In the genomic region with DNA sequence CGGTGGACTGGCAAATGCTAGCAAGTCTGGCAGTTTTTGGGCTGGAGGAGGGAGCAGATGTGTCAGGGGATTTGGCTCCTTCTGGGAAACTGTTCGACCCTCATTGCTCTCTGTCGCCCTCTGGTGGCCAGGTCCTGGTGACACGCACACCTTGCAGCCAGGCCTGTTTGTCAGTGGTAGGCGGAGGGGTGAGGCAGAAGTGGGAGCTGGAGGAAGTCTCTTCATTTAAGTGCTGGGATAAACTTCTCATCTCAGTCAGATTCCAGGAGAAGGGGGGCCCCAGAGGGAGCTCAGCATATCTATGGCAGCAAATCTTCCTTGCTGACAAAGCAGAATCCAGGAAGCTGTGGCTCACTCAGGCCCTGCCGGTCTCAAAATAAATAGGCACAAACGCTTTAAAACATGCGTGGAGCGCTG, we compare ENCODE assay signal across 8 cellular contexts.
DNase-seq lines count a peak whose midpoint lies in the region; ATAC-seq, FAIRE-seq and TF ChIP-seq lines count a peak whose summit lies in the region.

No MANE protein-coding gene starts in this region.

- H3K27me3 ChIP-seq in K562 (ENCODE audit: control insufficient read depth in 2 of 2, insufficient read depth in 2 of 2, low read length in 2 of 2): peaks cover 10 to 37% of the 10 kb centered on the region in 2 experiments; a peak in 4 of 5 replicates
- peaks cover 8% of the 10 kb centered on the region for H3K27me3 ChIP-seq in iPS-15b (ENCODE audit: control insufficient read depth, insufficient read depth, low read length)
- H3K27me3 ChIP-seq in spleen (replicated peaks in 1 of 7): peaks cover 0 to 7% (median 0%) of the 10 kb centered on the region in 7 donors

- TF ChIP-seq POLR2A in K562 (conservative IDR thresholded peaks at IDR 0.05): no peak
- no peak for TF ChIP-seq POLR2A in spleen (IDR thresholded peaks at IDR 0.05)

- H3K9ac ChIP-seq in K562 (ENCODE audit: insufficient read depth in 1 of 2, low read depth in 2 of 2, low read length in 2 of 2) (no peak overlapping the region), iPS-15b (ENCODE audit: low read depth, low read length) (no peak overlapping the region)

- in situ Hi-C loops in K562 (cut with MboI): no loop called here

- peak; percentile 68 to 83 for TF ChIP-seq RAD21 in K562 (CRISPR knock-in tag; conservative IDR thresholded peaks at IDR 0.05 in 1 of 2, IDR thresholded peaks at IDR 0.05 in 1 of 2)

- H3K79me2 ChIP-seq in K562 (ENCODE audit: control insufficient read depth, insufficient read depth, low read length): no peaks in the 10 kb centered on the region

- ATAC-seq in HG02678 (IDR thresholded peaks at IDR 0.05; ENCODE audit: unreplicated experiment): peak; percentile 87
- ATAC-seq in K562: peak; percentile 97

- H4K20me1 ChIP-seq in K562 (replicated peaks; ENCODE audit: control insufficient read depth, insufficient read depth, low read length): no peaks in the 10 kb centered on the region

- 11% methylated on average over 9 of the region's 9 CpGs for WGBS in K562 (ENCODE audit: insufficient coverage, low coverage, missing lambda C conversion rate)
- 38 to 44% (median 40%) methylated on average over 9 of the region's 9 CpGs for WGBS in spleen, 5 donors

- no peak overlapping the region for H2AFZ ChIP-seq in K562 (ENCODE audit: low read depth, low read length)

- no peaks in the 10 kb centered on the region for H3K36me3 ChIP-seq in K562 (ENCODE audit: control insufficient read depth, insufficient read depth, low read length)
- H3K36me3 ChIP-seq in iPS-15b (ENCODE audit: control insufficient read depth, insufficient read depth, low read length): no peaks in the 10 kb centered on the region
- H3K36me3 ChIP-seq in spleen: no peaks in the 10 kb centered on the region

- DNase-seq in NCI-H1436 treated with DMSO at 0.1 percent for 48 hours (lab: John Stamatoyannopoulos, UW): peak; percentile 45
- peak; percentile 88 for DNase-seq in T-helper 9 cell
- DNase-seq in K562 (ENCODE audit: extremely low read depth in 1 of 4, low spot score in 3 of 4): peak; percentile 71 to 86 (median 82)
- peak; percentile 94 for DNase-seq in spleen
- DNase-seq in middle frontal gyrus (ENCODE audit: extremely low spot score, low spot score): no peak

- peak; percentile 87 for FAIRE-seq in K562 (lab: Jason Lieb, UNC)

- no peaks in the 10 kb centered on the region for H3K9me3 ChIP-seq in K562 (replicated peaks; ENCODE audit: control insufficient read depth, insufficient read depth, low read depth, low read length)
- no peaks in the 10 kb centered on the region for H3K9me3 ChIP-seq in iPS-15b (ENCODE audit: control insufficient read depth, insufficient read depth, low read length)
- no peaks in the 10 kb centered on the region for H3K9me3 ChIP-seq in spleen

- no peak overlapping the region for H3K4me3 ChIP-seq in K562
- peak overlapping the region; percentile 24 for H3K4me3 ChIP-seq in iPS-15b (ENCODE audit: low read depth, low read length)
- no peak overlapping the region for H3K4me3 ChIP-seq in spleen

- CTCF ChIA-PET in K562 (lab: Yijun Ruan, JAX; ENCODE audit: low intra/inter-chr PET ratio): interaction anchor here (0.6 to 1.8 kb wide), 3 partner anchors 385 to 699 kb away, joined by 4 to 7 read pairs (median 5); no protein-coding TSS in a partner anchor

- H3K4me1 ChIP-seq in K562 (replicated peaks in 1 of 2; ENCODE audit: control insufficient read depth in 2 of 2, insufficient read depth in 2 of 2, low read length in 2 of 2) (no peaks in the 10 kb centered on the region), iPS-15b (ENCODE audit: control insufficient read depth, insufficient read depth, low read length) (peaks cover 8% of the 10 kb centered on the region), spleen (peaks cover 0 to 7% (median 0%) of the 10 kb centered on the region in 6 donors)

- BruUV-seq in K562 (replicated peaks; lab: Mats Ljungman, UMichigan): no TSS peak

- no peak overlapping the region for H3K4me2 ChIP-seq in K562 (ENCODE audit: insufficient read depth, low read length)

- intact Hi-C loops in K562 (cut with micrococcal nuclease): loop anchor here (2.0 to 10.0 kb wide), 4 partner anchors 224 to 981 kb away; no protein-coding TSS in a partner anchor
- intact Hi-C loops in spleen (cut with DNase I; ENCODE audit: low total_unique reads): loop anchor here (10.0 kb wide), 2 partner anchors 484 to 604 kb away; no protein-coding TSS in a partner anchor

- peak; percentile 93 for TF ChIP-seq CTCF in GM12874 (IDR thresholded peaks at IDR 0.05; ENCODE audit: insufficient read depth, low read depth, low read length)
- TF ChIP-seq CTCF in K562 (IDR thresholded peaks at IDR 0.05 in 2 of 3, conservative IDR thresholded peaks at IDR 0.05 in 1 of 3; ENCODE audit: insufficient read depth in 2 of 3, low read depth in 1 of 3, low read length in 3 of 3): peak; percentile 80 to 93 (median 83)
- TF ChIP-seq CTCF in spleen (IDR thresholded peaks at IDR 0.05 in 8 of 11, conservative IDR thresholded peaks at IDR 0.05 in 3 of 11): peak; percentile 62 to 94 (median 89)

- no peak for TF ChIP-seq EP300 in K562 (IDR thresholded peaks at IDR 0.05; ENCODE audit: low read length)

- POLR2A ChIA-PET in K562 (lab: Yijun Ruan, JAX): no interaction called here

- no peaks in the 10 kb centered on the region for H3K9me1 ChIP-seq in K562 (ENCODE audit: control insufficient read depth, insufficient read depth, low read length)

- H3K27ac ChIP-seq in K562 (ENCODE audit: extremely low read depth, low read depth, low read length): no peak overlapping the region
- H3K27ac ChIP-seq in spleen: no peak overlapping the region

TF ChIP-seq in K562, 482 proteins besides CTCF, POLR2A, EP300 and RAD21 (continues in another document):
- TF ChIP-seq, protein P1, sequence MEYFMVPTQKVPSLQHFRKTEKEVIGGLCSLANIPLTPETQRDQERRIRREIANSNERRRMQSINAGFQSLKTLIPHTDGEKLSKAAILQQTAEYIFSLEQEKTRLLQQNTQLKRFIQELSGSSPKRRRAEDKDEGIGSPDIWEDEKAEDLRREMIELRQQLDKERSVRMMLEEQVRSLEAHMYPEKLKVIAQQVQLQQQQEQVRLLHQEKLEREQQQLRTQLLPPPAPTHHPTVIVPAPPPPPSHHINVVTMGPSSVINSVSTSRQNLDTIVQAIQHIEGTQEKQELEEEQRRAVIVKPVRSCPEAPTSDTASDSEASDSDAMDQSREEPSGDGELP (CRISPR knock-in tag; IDR thresholded peaks at IDR 0.05; ENCODE audit: borderline replicate concordance): 0 out of 2 replicates have a peak, but pooled peaks have one; percentile 24
- TF ChIP-seq RNF2 (IDR thresholded peaks at IDR 0.05) (no peak), MEF2A (IDR thresholded peaks at IDR 0.05; ENCODE audit: control insufficient read depth, low read depth, low read length) (no peak), MAFG (tag; conservative IDR thresholded peaks at IDR 0.05) (peak; percentile 59; the same call in 1 of the 2 replicates), ZKSCAN1 (IDR thresholded peaks at IDR 0.05; ENCODE audit: low read depth, low read length) (no peak), ZEB2 (IDR thresholded peaks at IDR 0.05) (peak; percentile 40; the same call in 1 of the 2 replicates), ZNF77 (CRISPR knock-in tag; IDR thresholded peaks at IDR 0.05) (no peak), ZFP91 (CRISPR knock-in tag; IDR thresholded peaks at IDR 0.05) (no peak), VEZF1 (CRISPR knock-in tag; IDR thresholded peaks at IDR 0.05) (peak; percentile 27; the same call in 1 of the 2 replicates), ZNF316 (IDR thresholded peaks at IDR 0.05) (peak; percentile 37; the same call in 1 of the 2 replicates), SMC3 (conservative IDR thresholded peaks at IDR 0.05; ENCODE audit: insufficient read depth, low read depth, low read length) (peak; percentile 80), SREBF2 (CRISPR knock-in tag; IDR thresholded peaks at IDR 0.05) (no peak)
- TF ChIP-seq, protein P2, sequence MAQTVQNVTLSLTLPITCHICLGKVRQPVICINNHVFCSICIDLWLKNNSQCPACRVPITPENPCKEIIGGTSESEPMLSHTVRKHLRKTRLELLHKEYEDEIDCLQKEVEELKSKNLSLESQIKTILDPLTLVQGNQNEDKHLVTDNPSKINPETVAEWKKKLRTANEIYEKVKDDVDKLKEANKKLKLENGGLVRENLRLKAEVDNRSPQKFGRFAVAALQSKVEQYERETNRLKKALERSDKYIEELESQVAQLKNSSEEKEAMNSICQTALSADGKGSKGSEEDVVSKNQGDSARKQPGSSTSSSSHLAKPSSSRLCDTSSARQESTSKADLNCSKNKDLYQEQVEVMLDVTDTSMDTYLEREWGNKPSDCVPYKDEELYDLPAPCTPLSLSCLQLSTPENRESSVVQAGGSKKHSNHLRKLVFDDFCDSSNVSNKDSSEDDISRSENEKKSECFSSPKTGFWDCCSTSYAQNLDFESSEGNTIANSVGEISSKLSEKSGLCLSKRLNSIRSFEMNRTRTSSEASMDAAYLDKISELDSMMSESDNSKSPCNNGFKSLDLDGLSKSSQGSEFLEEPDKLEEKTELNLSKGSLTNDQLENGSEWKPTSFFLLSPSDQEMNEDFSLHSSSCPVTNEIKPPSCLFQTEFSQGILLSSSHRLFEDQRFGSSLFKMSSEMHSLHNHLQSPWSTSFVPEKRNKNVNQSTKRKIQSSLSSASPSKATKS (CRISPR knock-in tag; IDR thresholded peaks at IDR 0.05): no peak
